ENCODE assay signal across 8 cellular contexts in genomic region chrX:25020391-25021131, GRCh38. TPM values are rescaled to one million over a fixed set of nuclear protein-coding genes. Genes with fewer than 3 reads are reported as not detected.
DNase-seq lines count a peak whose midpoint lies in the region; ATAC-seq and TF ChIP-seq lines count a peak whose summit lies in the region.

No MANE protein-coding gene starts in this region.

- no peak overlapping the region for H3K27ac Mint-ChIP-seq in activated naive CD4-positive, alpha-beta T cell treated with anti-CD3 and anti-CD28 coated beads for 36 hours
- H3K27ac Mint-ChIP-seq in T-helper 17 cell: no peak overlapping the region

- peak; percentile 57 for TF ChIP-seq CTCF in foreskin keratinocyte (conservative IDR thresholded peaks at IDR 0.05)

- no peaks in the 10 kb centered on the region for H3K4me1 ChIP-seq in foreskin keratinocyte

- ATAC-seq in HG03103 (IDR thresholded peaks at IDR 0.05; ENCODE audit: low read depth, unreplicated experiment) (peak; percentile 61), T-helper 17 cell (peak; percentile 54), foreskin keratinocyte (peak; percentile 39)

- H3K27me3 ChIP-seq in foreskin keratinocyte: peaks cover 82% of the 10 kb centered on the region

- H3K27ac ChIP-seq in foreskin keratinocyte: no peak overlapping the region

- DNase-seq in activated naive CD4-positive, alpha-beta T cell treated with anti-CD3 and anti-CD28 coated beads for 36 hours: peak; percentile 42
- no peak for DNase-seq in activated naive CD4-positive, alpha-beta T cell (lab: John Stamatoyannopoulos, UW)
- DNase-seq in T-helper 17 cell: peak in 2 of 3 donors; percentile 29 to 34
- DNase-seq in foreskin keratinocyte: no peak
- peak; percentile 11 for DNase-seq in stimulated activated CD4-positive, alpha-beta T cell treated with anti-CD3 and anti-CD28 coated beads, Interleukin-1b, Interleukin-23, amount 100 ng/mL, for 48 hours
- DNase-seq in cerebellum (ENCODE audit: low spot score): no peak
- no peak for DNase-seq in SKM-1 treated with dmso at 0.1 percent for 144 hours (lab: John Stamatoyannopoulos, UW; ENCODE audit: unreplicated experiment)

- intact Hi-C loops in activated naive CD4-positive, alpha-beta T cell treated with anti-CD3 and anti-CD28 coated beads for 36 hours (cut with micrococcal nuclease): loop anchor here (1.0 to 10.0 kb wide), 2 partner anchors 182 to 346 kb away; no protein-coding TSS in a partner anchor

- CTCF ChIA-PET in activated naive CD4-positive, alpha-beta T cell treated with anti-CD3 and anti-CD28 coated beads for 36 hours (lab: Charles Lee): interaction anchor here (0.8 to 1.9 kb wide), 5 partner anchors 8 to 650 kb away, joined by 3 to 11 read pairs (median 4); no protein-coding TSS in a partner anchor

- no peaks in the 10 kb centered on the region for H3K9me3 ChIP-seq in T-helper 17 cell (ENCODE audit: control insufficient read depth, low read length, poor library complexity, severe bottlenecking)

- peaks cover 24% of the 10 kb centered on the region for H3K4me1 Mint-ChIP-seq in activated naive CD4-positive, alpha-beta T cell treated with anti-CD3 and anti-CD28 coated beads for 36 hours (ENCODE audit: low read depth)
- peaks cover 10% of the 10 kb centered on the region for H3K4me1 Mint-ChIP-seq in T-helper 17 cell

- H3K27me3 Mint-ChIP-seq in activated naive CD4-positive, alpha-beta T cell treated with anti-CD3 and anti-CD28 coated beads for 36 hours (ENCODE audit: low read depth): peaks cover 60% of the 10 kb centered on the region
- peaks cover 58% of the 10 kb centered on the region for H3K27me3 Mint-ChIP-seq in T-helper 17 cell

- no peaks in the 10 kb centered on the region for H3K9me3 Mint-ChIP-seq in activated naive CD4-positive, alpha-beta T cell treated with anti-CD3 and anti-CD28 coated beads for 36 hours

- no peak overlapping the region for H3K4me3 Mint-ChIP-seq in activated naive CD4-positive, alpha-beta T cell treated with anti-CD3 and anti-CD28 coated beads for 36 hours
- H3K4me3 Mint-ChIP-seq in T-helper 17 cell: peak overlapping the region; percentile 67

- no peaks in the 10 kb centered on the region for H3K36me3 Mint-ChIP-seq in activated naive CD4-positive, alpha-beta T cell treated with anti-CD3 and anti-CD28 coated beads for 36 hours (ENCODE audit: low read depth)
- peaks cover 2% of the 10 kb centered on the region for H3K36me3 Mint-ChIP-seq in T-helper 17 cell (ENCODE audit: low read depth)

RNA-seq across cellular contexts. Expression of gene ARX, which starts 4.8 kb away (rescaled TPM):
- total RNA-seq in activated naive CD4-positive, alpha-beta T cell treated with anti-CD3 and anti-CD28 coated beads for 36 hours: not detected
- total RNA-seq in T-helper 17 cell (not detected), foreskin keratinocyte (not detected in 2 replicates), cerebellum (not detected)
- polyA plus RNA-seq in foreskin keratinocyte: not detected in 2 replicates

Comparison
In these comparisons a context has a peak if more than half of its experiments do, and no peak if none do; other contexts are left out.
1. DNase-seq: peak in activated naive CD4-positive, alpha-beta T cell treated with anti-CD3 and anti-CD28 coated beads for 36 hours (single experiment), T-helper 17 cell (2 of 3) and stimulated activated CD4-positive, alpha-beta T cell treated with anti-CD3 and anti-CD28 coated beads, Interleukin-1b, Interleukin-23, amount 100 ng/mL, for 48 hours (single experiment); none in activated naive CD4-positive, alpha-beta T cell (0 of 4), foreskin keratinocyte (0 of 2), cerebellum (single experiment) and SKM-1 treated with dmso at 0.1 percent for 144 hours (single experiment).
2. Peak in every context shown above with its lines, with median percentiles within 50 percentile points of each other: ATAC-seq.